22 cellular contexts compared by ENCODE assay signal in the genomic region with DNA sequence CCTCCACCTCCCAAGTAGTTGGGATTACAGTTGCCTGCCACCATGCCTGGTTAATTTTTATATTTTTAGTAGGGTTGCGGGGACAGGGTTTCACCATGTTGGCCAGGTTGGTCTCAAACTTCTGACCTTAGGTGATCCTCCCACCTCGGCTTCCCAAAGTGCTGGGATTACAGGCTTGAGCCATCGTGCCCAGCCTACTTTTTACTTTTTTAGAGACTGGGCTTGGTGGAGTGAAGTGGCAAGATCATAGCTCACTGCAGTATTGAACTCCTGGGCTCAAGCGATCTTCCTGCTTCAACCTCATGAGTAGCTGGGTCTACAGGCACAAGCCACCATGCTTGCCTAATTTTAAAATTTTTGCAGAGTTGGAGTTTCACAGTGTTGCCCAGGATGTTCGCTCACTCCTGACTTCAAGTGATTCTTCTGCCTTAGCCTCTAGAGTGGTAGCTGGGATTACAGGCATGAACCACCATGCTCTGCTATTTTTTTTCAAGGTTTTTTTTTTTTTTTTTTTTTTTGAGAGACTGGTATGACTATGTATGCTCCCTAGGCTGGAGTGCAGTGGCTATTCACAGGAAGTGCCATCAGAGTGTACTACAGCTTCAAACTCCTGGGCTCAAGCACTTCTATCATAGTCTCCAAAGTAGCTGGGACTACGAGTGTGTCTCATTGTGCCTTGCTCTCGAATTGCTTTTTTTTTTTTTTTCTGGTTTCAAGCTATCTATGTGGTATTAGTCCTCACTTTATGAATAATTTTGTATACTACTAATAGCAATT. TPM values are rescaled to one million over a fixed set of nuclear protein-coding genes. Genes with fewer than 3 reads are reported as not detected.
A peak's percentile ranks its signal among the peaks of the same experiment; 100 is the strongest.
DNase-seq lines count a peak whose midpoint lies in the region; ATAC-seq and TF ChIP-seq lines count a peak whose summit lies in the region.
"Had no signal": no experiment of that assay in that cellular context is flagged by ENCODE, and none has a peak within 500 bp of the region (broad histone marks: within the 10 kb centered on the region; RNA-seq: fewer than 3 reads in every experiment).

No MANE protein-coding gene starts in this region.

- no peak overlapping the region for H2AFZ ChIP-seq in Karpas-422 (ENCODE audit: low read length)

- H3K36me3 ChIP-seq in Karpas-422 (ENCODE audit: insufficient read depth, low read length) (peaks cover 37% of the 10 kb centered on the region), colonic mucosa (no peaks in the 10 kb centered on the region)

- CTCF ChIA-PET in activated naive CD4-positive, alpha-beta T cell treated with anti-CD3 and anti-CD28 coated beads, Interleukin-2, amount 10 ng/mL, durations not matched to agents 7 days and 5 days (lab: Charles Lee): no interaction called here

- no peak for ATAC-seq in GM18909 (IDR thresholded peaks at IDR 0.05; ENCODE audit: poor library complexity, unreplicated experiment)
- ATAC-seq: T-cell had no signal

- peaks cover 41% of the 10 kb centered on the region for H3K36me3 Mint-ChIP-seq in activated naive CD4-positive, alpha-beta T cell treated with anti-CD3 and anti-CD28 coated beads, Interleukin-2, amount 10 ng/mL, durations not matched to agents 7 days and 5 days

- H3K9ac ChIP-seq in Karpas-422 (ENCODE audit: low read length) (no peak overlapping the region), colonic mucosa (ENCODE audit: low read depth in 2 of 2, low read length in 2 of 2) (no peak overlapping the region)

- TF ChIP-seq CTCF in colonic mucosa (IDR thresholded peaks at IDR 0.05): no peak

- H3K4me3 Mint-ChIP-seq in activated naive CD4-positive, alpha-beta T cell treated with anti-CD3 and anti-CD28 coated beads, Interleukin-2, amount 10 ng/mL, durations not matched to agents 7 days and 5 days: no peak overlapping the region
- H3K4me3 Mint-ChIP-seq: CD4-positive, CD25-positive, alpha-beta regulatory T cell; T-cell had no signal

- H3K9me2 ChIP-seq in Karpas-422 (replicated peaks; ENCODE audit: insufficient read depth, low read length): no peaks in the 10 kb centered on the region

- H3K9me3 Mint-ChIP-seq in activated naive CD4-positive, alpha-beta T cell treated with anti-CD3 and anti-CD28 coated beads, Interleukin-2, amount 10 ng/mL, durations not matched to agents 7 days and 5 days: no peaks in the 10 kb centered on the region
- H3K9me3 Mint-ChIP-seq: CD4-positive, CD25-positive, alpha-beta regulatory T cell; T-cell had no signal

- H3K27ac ChIP-seq in Karpas-422 (ENCODE audit: low read length) (no peak overlapping the region), colonic mucosa (no peak overlapping the region)

- no peaks in the 10 kb centered on the region for H3K27me3 Mint-ChIP-seq in activated naive CD4-positive, alpha-beta T cell treated with anti-CD3 and anti-CD28 coated beads, Interleukin-2, amount 10 ng/mL, durations not matched to agents 7 days and 5 days
- H3K27me3 Mint-ChIP-seq: CD4-positive, CD25-positive, alpha-beta regulatory T cell; T-cell had no signal

- H3K9me3 ChIP-seq in Karpas-422 (ENCODE audit: low read length): no peaks in the 10 kb centered on the region
- no peaks in the 10 kb centered on the region for H3K9me3 ChIP-seq in colonic mucosa
- H3K9me3 ChIP-seq: MG63 had no signal

- no peaks in the 10 kb centered on the region for H3K27me3 ChIP-seq in Karpas-422 (ENCODE audit: low read length)
- no peaks in the 10 kb centered on the region for H3K27me3 ChIP-seq in colonic mucosa
- H3K27me3 ChIP-seq: MG63 had no signal

- intact Hi-C loops in colonic mucosa (cut with DNase I): no loop called here

- H3K27ac Mint-ChIP-seq in activated naive CD4-positive, alpha-beta T cell treated with anti-CD3 and anti-CD28 coated beads, Interleukin-2, amount 10 ng/mL, durations not matched to agents 7 days and 5 days: peak overlapping the region; percentile 62
- H3K27ac Mint-ChIP-seq: CD4-positive, CD25-positive, alpha-beta regulatory T cell; T-cell had no signal

- H3K4me1 Mint-ChIP-seq in activated naive CD4-positive, alpha-beta T cell treated with anti-CD3 and anti-CD28 coated beads, Interleukin-2, amount 10 ng/mL, durations not matched to agents 7 days and 5 days: peaks cover 2% of the 10 kb centered on the region
- H3K4me1 Mint-ChIP-seq: CD4-positive, CD25-positive, alpha-beta regulatory T cell had no signal

- no peak for DNase-seq in activated naive CD4-positive, alpha-beta T cell treated with anti-CD3 and anti-CD28 coated beads, Interleukin-2, amount 10 ng/mL, durations not matched to agents 7 days and 5 days
- no peak for DNase-seq in activated naive CD4-positive, alpha-beta T cell (lab: John Stamatoyannopoulos, UW)
- peak; percentile 47 for DNase-seq in Karpas-422
- peak; percentile 1 for DNase-seq in colonic mucosa
- no peak for DNase-seq in AG20443 (ENCODE audit: low spot score)
- no peak for DNase-seq in central memory CD4-positive, alpha-beta T cell
- DNase-seq: CD4-positive, CD25-positive, alpha-beta regulatory T cell; GDM1; GOT3; HCEC 1CT; MG63; NCI-H1417; NCI-H187; NCI-H2107; NCI-H446 treated with DMSO at 0.1 percent for 48 hours; NCI-H526 treated with DMSO at 0.1 percent for 48 hours; OCI-M1; SHP77 treated with DMSO at 0.1 percent for 48 hours; T-cell had no signal

- peaks cover 25% of the 10 kb centered on the region for H3K79me2 ChIP-seq in Karpas-422 (ENCODE audit: low read length)

- no peak overlapping the region for H3K4me2 ChIP-seq in Karpas-422 (ENCODE audit: low read depth, low read length, poor library complexity, severe bottlenecking)

- H3K4me1 ChIP-seq in Karpas-422 (ENCODE audit: low read length): no peaks in the 10 kb centered on the region
- H3K4me1 ChIP-seq in colonic mucosa: no peaks in the 10 kb centered on the region

- H3K4me3 ChIP-seq in Karpas-422 (ENCODE audit: low read length) (no peak overlapping the region), colonic mucosa (no peak overlapping the region)
- H3K4me3 ChIP-seq: MG63 had no signal

- no peaks in the 10 kb centered on the region for H4K20me1 ChIP-seq in Karpas-422 (ENCODE audit: insufficient read depth, low read depth, low read length)

RNA-seq across cellular contexts. Expression of gene MSH2, which starts 11.9 kb away (rescaled TPM):
- 28.4 and 38.7 TPM in 2 replicates for total RNA-seq in Karpas-422 (2014; rRNA removed; shearing (Covaris generic); ENCODE audit: low replicate concordance)
- 10 to 100 TPM; 16.5 to 35.1 TPM for total RNA-seq in colonic mucosa

RNA-seq across cellular contexts. Expression of gene EPCAM, which starts 45.8 kb away (rescaled TPM):
- not detected in 2 replicates for total RNA-seq in Karpas-422 (2014; rRNA removed; shearing (Covaris generic); ENCODE audit: low replicate concordance)
- 1,000 to 10,000 TPM; 1,354 to 1,578 TPM for total RNA-seq in colonic mucosa
- total RNA-seq: LHCN-M2, RPMI7951 had no signal

Comparison
In these comparisons a context has a peak if more than half of its experiments do, and no peak if none do; other contexts are left out.
1. DNase-seq: peak in Karpas-422 (single experiment) and colonic mucosa (single experiment); none in activated naive CD4-positive, alpha-beta T cell treated with anti-CD3 and anti-CD28 coated beads, Interleukin-2, amount 10 ng/mL, durations not matched to agents 7 days and 5 days (single experiment), activated naive CD4-positive, alpha-beta T cell (0 of 4), AG20443 (single experiment) and central memory CD4-positive, alpha-beta T cell (single experiment).
2. RNA of gene EPCAM, which starts 45.8 kb away (total RNA-seq): 1,354 to 1,578 TPM in colonic mucosa; not detected in Karpas-422; every median in the first group is over 1,000 times any median in the second.